8 cellular contexts compared by ENCODE assay signal in genomic region chr22:23676841-23677700, GRCh38. TPM values are rescaled to one million over a fixed set of nuclear protein-coding genes. Genes with fewer than 3 reads are reported as not detected.
"Had no signal": no experiment of that assay in that cellular context is flagged by ENCODE, and none has a peak within 500 bp of the region (broad histone marks: within the 10 kb centered on the region; RNA-seq: fewer than 3 reads in every experiment).

No MANE protein-coding gene starts in this region.

RNA-seq across cellular contexts. Expression of gene RGL4, which starts 13.7 kb away (rescaled TPM):
- total RNA-seq: ascending aorta, esophagus squamous epithelium, right atrium auricular region, thoracic aorta, urinary bladder had no signal

RNA-seq across cellular contexts. Expression of gene DRICH1, which starts 45.0 kb away (rescaled TPM):
- total RNA-seq: ascending aorta, heart right ventricle, right atrium auricular region, thoracic aorta had no signal
- polyA plus RNA-seq: liver; naive thymus-derived CD8-positive, alpha-beta T cell had no signal
